Comparison of ENCODE assay signal across 1 cellular context in genomic region chr10:3852147-3852904, GRCh38.
TF ChIP-seq lines count a peak whose summit lies in the region.

No MANE protein-coding gene starts in this region.

TF ChIP-seq in K562, 482 proteins besides CTCF, POLR2A, EP300 and RAD21 (continued from another document and continues in another):
- TF ChIP-seq TOE1 (IDR thresholded peaks at IDR 0.05; ENCODE audit: borderline replicate concordance) (peak; percentile 81; the same call in 1 of the 2 replicates), TOE1 (CRISPR knock-in tag; IDR thresholded peaks at IDR 0.05; ENCODE audit: borderline replicate concordance, low read depth) (no peak), ZNF384 (IDR thresholded peaks at IDR 0.05; ENCODE audit: low read depth, low read length) (no peak), POLR3A (IDR thresholded peaks at IDR 0.05; ENCODE audit: borderline replicate concordance, extremely low read depth, insufficient read depth, insufficient read length) (no peak), HBP1 (CRISPR knock-in tag; IDR thresholded peaks at IDR 0.05) (no peak), THRA (IDR thresholded peaks at IDR 0.05) (no peak), PML (IDR thresholded peaks at IDR 0.05; ENCODE audit: low read length) (no peak), ADNP (tag; IDR thresholded peaks at IDR 0.05) (peak; percentile 76), GMEB1 (CRISPR knock-in tag; IDR thresholded peaks at IDR 0.05) (no peak), EHMT2 (IDR thresholded peaks at IDR 0.05) (no peak; the same call in 1 of the 2 replicates), NRF1 (conservative IDR thresholded peaks at IDR 0.05 in 1 of 2, IDR thresholded peaks at IDR 0.05 in 1 of 2) (no peak), ZNF586 (CRISPR knock-in tag; conservative IDR thresholded peaks at IDR 0.05) (no peak), CHD1 (IDR thresholded peaks at IDR 0.05; ENCODE audit: low read length) (no peak), TARDBP (IDR thresholded peaks at IDR 0.05) (no peak), POLR2G (IDR thresholded peaks at IDR 0.05; ENCODE audit: low read depth, low read length) (no peak), HDAC8 (tag; IDR thresholded peaks at IDR 0.05) (no peak), MAX (CRISPR knock-in tag; IDR thresholded peaks at IDR 0.05) (no peak), ZNF583 (CRISPR knock-in tag; IDR thresholded peaks at IDR 0.05) (no peak), CREB1 (IDR thresholded peaks at IDR 0.05) (peak; percentile 61; the same call in 1 of the 2 replicates), CREB1 (CRISPR knock-in tag; IDR thresholded peaks at IDR 0.05) (peak; percentile 59), YBX1 (IDR thresholded peaks at IDR 0.05) (no peak), MITF (IDR thresholded peaks at IDR 0.05) (peak; percentile 85; the same call in 1 of the 2 replicates), HIVEP1 (CRISPR knock-in tag; IDR thresholded peaks at IDR 0.05) (no peak), ELF4 (CRISPR knock-in tag; IDR thresholded peaks at IDR 0.05) (no peak), ARID1B (IDR thresholded peaks at IDR 0.05) (peak; percentile 88), SUPT5H (IDR thresholded peaks at IDR 0.05) (no peak), ZNF311 (CRISPR knock-in tag; IDR thresholded peaks at IDR 0.05) (no peak), POLR3G (IDR thresholded peaks at IDR 0.05; ENCODE audit: extremely low read depth, insufficient read length, insufficient replicate concordance) (no peak), ZNF395 (CRISPR knock-in tag; IDR thresholded peaks at IDR 0.05) (no peak), ZNF165 (CRISPR knock-in tag; IDR thresholded peaks at IDR 0.05; ENCODE audit: borderline replicate concordance) (no peak), GTF2F1 (IDR thresholded peaks at IDR 0.05; ENCODE audit: low read depth, low read length) (no peak), RBM22 (IDR thresholded peaks at IDR 0.05; ENCODE audit: low read depth, low read length, poor library complexity, severe bottlenecking) (no peak), MTA1 (IDR thresholded peaks at IDR 0.05; ENCODE audit: borderline replicate concordance) (peak; percentile 83; the same call in 1 of the 2 replicates), ARHGAP35 (IDR thresholded peaks at IDR 0.05; ENCODE audit: partially characterized antibody) (no peak), IRF1 (CRISPR knock-in tag; IDR thresholded peaks at IDR 0.05; ENCODE audit: borderline replicate concordance) (no peak), MBD2 (IDR thresholded peaks at IDR 0.05; ENCODE audit: borderline replicate concordance, low read depth) (no peak), TCF7 (IDR thresholded peaks at IDR 0.05; ENCODE audit: borderline replicate concordance) (0 out of 2 replicates have a peak, but pooled peaks have one; percentile 63), ZNF23 (CRISPR knock-in tag; IDR thresholded peaks at IDR 0.05) (no peak), CTBP1 (IDR thresholded peaks at IDR 0.05; ENCODE audit: borderline replicate concordance) (peak; percentile 80), NR2C1 (IDR thresholded peaks at IDR 0.05) (no peak), NR2C1 (tag; IDR thresholded peaks at IDR 0.05) (no peak; the same call in 1 of the 2 replicates), ZNF253 (CRISPR knock-in tag; conservative IDR thresholded peaks at IDR 0.05) (no peak), PRPF4 (IDR thresholded peaks at IDR 0.05; ENCODE audit: insufficient read depth, low read depth, low read length, poor library complexity, severe bottlenecking) (no peak), NKRF (IDR thresholded peaks at IDR 0.05; ENCODE audit: borderline replicate concordance) (no peak), ZNF512 (tag; IDR thresholded peaks at IDR 0.05) (no peak)
- TF ChIP-seq, protein P1, sequence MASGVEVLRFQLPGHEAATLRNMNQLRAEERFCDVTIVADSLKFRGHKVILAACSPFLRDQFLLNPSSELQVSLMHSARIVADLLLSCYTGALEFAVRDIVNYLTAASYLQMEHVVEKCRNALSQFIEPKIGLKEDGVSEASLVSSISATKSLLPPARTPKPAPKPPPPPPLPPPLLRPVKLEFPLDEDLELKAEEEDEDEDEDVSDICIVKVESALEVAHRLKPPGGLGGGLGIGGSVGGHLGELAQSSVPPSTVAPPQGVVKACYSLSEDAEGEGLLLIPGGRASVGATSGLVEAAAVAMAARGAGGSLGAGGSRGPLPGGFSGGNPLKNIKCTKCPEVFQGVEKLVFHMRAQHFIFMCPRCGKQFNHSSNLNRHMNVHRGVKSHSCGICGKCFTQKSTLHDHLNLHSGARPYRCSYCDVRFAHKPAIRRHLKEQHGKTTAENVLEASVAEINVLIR (CRISPR knock-in tag; IDR thresholded peaks at IDR 0.05): no peak
- TF ChIP-seq, protein P2, sequence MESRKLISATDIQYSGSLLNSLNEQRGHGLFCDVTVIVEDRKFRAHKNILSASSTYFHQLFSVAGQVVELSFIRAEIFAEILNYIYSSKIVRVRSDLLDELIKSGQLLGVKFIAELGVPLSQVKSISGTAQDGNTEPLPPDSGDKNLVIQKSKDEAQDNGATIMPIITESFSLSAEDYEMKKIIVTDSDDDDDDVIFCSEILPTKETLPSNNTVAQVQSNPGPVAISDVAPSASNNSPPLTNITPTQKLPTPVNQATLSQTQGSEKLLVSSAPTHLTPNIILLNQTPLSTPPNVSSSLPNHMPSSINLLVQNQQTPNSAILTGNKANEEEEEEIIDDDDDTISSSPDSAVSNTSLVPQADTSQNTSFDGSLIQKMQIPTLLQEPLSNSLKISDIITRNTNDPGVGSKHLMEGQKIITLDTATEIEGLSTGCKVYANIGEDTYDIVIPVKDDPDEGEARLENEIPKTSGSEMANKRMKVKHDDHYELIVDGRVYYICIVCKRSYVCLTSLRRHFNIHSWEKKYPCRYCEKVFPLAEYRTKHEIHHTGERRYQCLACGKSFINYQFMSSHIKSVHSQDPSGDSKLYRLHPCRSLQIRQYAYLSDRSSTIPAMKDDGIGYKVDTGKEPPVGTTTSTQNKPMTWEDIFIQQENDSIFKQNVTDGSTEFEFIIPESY (CRISPR knock-in tag; IDR thresholded peaks at IDR 0.05): no peak
- TF ChIP-seq, protein P3, sequence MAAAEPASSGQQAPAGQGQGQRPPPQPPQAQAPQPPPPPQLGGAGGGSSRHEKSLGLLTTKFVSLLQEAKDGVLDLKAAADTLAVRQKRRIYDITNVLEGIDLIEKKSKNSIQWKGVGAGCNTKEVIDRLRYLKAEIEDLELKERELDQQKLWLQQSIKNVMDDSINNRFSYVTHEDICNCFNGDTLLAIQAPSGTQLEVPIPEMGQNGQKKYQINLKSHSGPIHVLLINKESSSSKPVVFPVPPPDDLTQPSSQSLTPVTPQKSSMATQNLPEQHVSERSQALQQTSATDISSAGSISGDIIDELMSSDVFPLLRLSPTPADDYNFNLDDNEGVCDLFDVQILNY (CRISPR knock-in tag; IDR thresholded peaks at IDR 0.05): no peak
- TF ChIP-seq, protein P4, sequence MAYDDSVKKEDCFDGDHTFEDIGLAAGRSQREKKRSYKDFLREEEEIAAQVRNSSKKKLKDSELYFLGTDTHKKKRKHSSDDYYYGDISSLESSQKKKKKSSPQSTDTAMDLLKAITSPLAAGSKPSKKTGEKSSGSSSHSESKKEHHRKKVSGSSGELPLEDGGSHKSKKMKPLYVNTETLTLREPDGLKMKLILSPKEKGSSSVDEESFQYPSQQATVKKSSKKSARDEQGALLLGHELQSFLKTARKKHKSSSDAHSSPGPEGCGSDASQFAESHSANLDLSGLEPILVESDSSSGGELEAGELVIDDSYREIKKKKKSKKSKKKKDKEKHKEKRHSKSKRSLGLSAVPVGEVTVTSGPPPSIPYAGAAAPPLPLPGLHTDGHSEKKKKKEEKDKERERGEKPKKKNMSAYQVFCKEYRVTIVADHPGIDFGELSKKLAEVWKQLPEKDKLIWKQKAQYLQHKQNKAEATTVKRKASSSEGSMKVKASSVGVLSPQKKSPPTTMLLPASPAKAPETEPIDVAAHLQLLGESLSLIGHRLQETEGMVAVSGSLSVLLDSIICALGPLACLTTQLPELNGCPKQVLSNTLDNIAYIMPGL (CRISPR knock-in tag; IDR thresholded peaks at IDR 0.05): no peak
